ENCODE assay signal across 25 cellular contexts in genomic region chr7:44156453-44157010, GRCh38. TPM values are rescaled to one million over a fixed set of nuclear protein-coding genes. Genes with fewer than 3 reads are reported as not detected.
"Had no signal": no experiment of that assay in that cellular context is flagged by ENCODE, and none has a peak within 500 bp of the region (broad histone marks: within the 10 kb centered on the region; RNA-seq: fewer than 3 reads in every experiment).

No MANE protein-coding gene starts in this region.

- H3K27ac Mint-ChIP-seq: activated CD4-positive, alpha-beta memory T cell treated with anti-CD3 and anti-CD28 coated beads, Interleukin-2, amount 10 ng/mL, durations not matched to agents 7 days and 5 days; activated CD4-positive, alpha-beta T cell treated with anti-CD3 and anti-CD28 coated beads for 36 hours; activated naive CD4-positive, alpha-beta T cell treated with anti-CD3 and anti-CD28 coated beads for 36 hours; activated naive CD8-positive, alpha-beta T cell treated with anti-CD3 and anti-CD28 coated beads for 36 hours; T-helper 17 cell; WTC11 had no signal

- H3K36me3 Mint-ChIP-seq: activated naive CD8-positive, alpha-beta T cell treated with anti-CD3 and anti-CD28 coated beads for 36 hours; WTC11 had no signal

- H3K4me1 Mint-ChIP-seq: activated CD4-positive, alpha-beta memory T cell treated with anti-CD3 and anti-CD28 coated beads, Interleukin-2, amount 10 ng/mL, durations not matched to agents 7 days and 5 days; activated CD4-positive, alpha-beta T cell treated with anti-CD3 and anti-CD28 coated beads for 36 hours; activated naive CD8-positive, alpha-beta T cell treated with anti-CD3 and anti-CD28 coated beads for 36 hours; T-helper 17 cell; WTC11 had no signal

- H3K9me3 Mint-ChIP-seq: activated CD4-positive, alpha-beta memory T cell treated with anti-CD3 and anti-CD28 coated beads, Interleukin-2, amount 10 ng/mL, durations not matched to agents 7 days and 5 days; activated naive CD4-positive, alpha-beta T cell treated with anti-CD3 and anti-CD28 coated beads for 36 hours; activated naive CD8-positive, alpha-beta T cell treated with anti-CD3 and anti-CD28 coated beads for 36 hours; WTC11 had no signal

- H3K4me3 ChIP-seq: cardiac muscle cell had no signal

- H3K4me3 Mint-ChIP-seq: activated CD4-positive, alpha-beta memory T cell treated with anti-CD3 and anti-CD28 coated beads, Interleukin-2, amount 10 ng/mL, durations not matched to agents 7 days and 5 days; activated CD4-positive, alpha-beta T cell treated with anti-CD3 and anti-CD28 coated beads for 36 hours; activated naive CD4-positive, alpha-beta T cell treated with anti-CD3 and anti-CD28 coated beads for 36 hours; activated naive CD8-positive, alpha-beta T cell treated with anti-CD3 and anti-CD28 coated beads for 36 hours; T-helper 17 cell; WTC11 had no signal

- H3K27ac ChIP-seq: brain microvascular endothelial cell, cardiac muscle cell, KMS-11 had no signal

- DNase-seq: activated CD4-positive, alpha-beta memory T cell treated with anti-CD3 and anti-CD28 coated beads, Interleukin-2, amount 10 ng/mL, durations not matched to agents 7 days and 5 days; activated CD4-positive, alpha-beta T cell treated with anti-CD3 and anti-CD28 coated beads for 36 hours; activated CD4-positive, alpha-beta T cell treated with anti-CD3 and anti-CD28 coated beads, Interleukin-2, amount 50 U/mL, for 1 hour; activated CD8-positive, alpha-beta memory T cell treated with anti-CD3 and anti-CD28 coated beads, Interleukin-2, amount 50 U/mL, for 4 hours; activated naive CD4-positive, alpha-beta T cell treated with anti-CD3 and anti-CD28 coated beads for 36 hours; activated naive CD8-positive, alpha-beta T cell treated with anti-CD3 and anti-CD28 coated beads for 36 hours; activated T-cell treated with anti-CD3 and anti-CD28 coated beads, Interleukin-2, amount 50 U/mL, for 1 hour; brain microvascular endothelial cell; NCI-H1092; NCI-H1930; NCI-H2107; NCI-H2171 treated with DMSO at 0.1 percent for 48 hours; NCI-H226; NCI-H526 treated with DMSO at 0.1 percent for 48 hours; NCI-H82; SIG-M5; T-helper 17 cell; T-helper 9 cell had no signal

- ATAC-seq: activated CD4-positive, alpha-beta T cell treated with anti-CD3 and anti-CD28 coated beads for 36 hours; T-helper 17 cell had no signal

- H3K27me3 Mint-ChIP-seq: activated CD4-positive, alpha-beta memory T cell treated with anti-CD3 and anti-CD28 coated beads, Interleukin-2, amount 10 ng/mL, durations not matched to agents 7 days and 5 days; activated CD4-positive, alpha-beta T cell treated with anti-CD3 and anti-CD28 coated beads for 36 hours; activated naive CD8-positive, alpha-beta T cell treated with anti-CD3 and anti-CD28 coated beads for 36 hours had no signal

RNA-seq across cellular contexts. Expression of gene MYL7, which starts 15.4 kb away (rescaled TPM):
- total RNA-seq: activated CD4-positive, alpha-beta memory T cell treated with anti-CD3 and anti-CD28 coated beads, Interleukin-2, amount 10 ng/mL, durations not matched to agents 7 days and 5 days; activated CD4-positive, alpha-beta T cell treated with anti-CD3 and anti-CD28 coated beads for 36 hours; activated naive CD4-positive, alpha-beta T cell treated with anti-CD3 and anti-CD28 coated beads for 36 hours; activated naive CD8-positive, alpha-beta T cell treated with anti-CD3 and anti-CD28 coated beads for 36 hours; MCF 10A; NCI-H460; OCI-LY7; RPMI7951; T-helper 17 cell had no signal

RNA-seq across cellular contexts. Expression of gene GCK, which starts 32.7 kb away (rescaled TPM):
- total RNA-seq: activated CD4-positive, alpha-beta memory T cell treated with anti-CD3 and anti-CD28 coated beads, Interleukin-2, amount 10 ng/mL, durations not matched to agents 7 days and 5 days; MCF 10A; NCI-H460 had no signal

RNA-seq across cellular contexts. Expression of gene AEBP1, which starts 52.4 kb away (rescaled TPM):
- total RNA-seq: MCF 10A, NCI-H460 had no signal
